Comparison of ENCODE assay signal across 8 cellular contexts in genomic region chr22:31490496-31490925, GRCh38. TPM values are rescaled to one million over a fixed set of nuclear protein-coding genes. Genes with fewer than 3 reads are reported as not detected.
A peak's percentile ranks its signal among the peaks of the same experiment; 100 is the strongest.
DNase-seq lines count a peak whose midpoint lies in the region; ATAC-seq and TF ChIP-seq lines count a peak whose summit lies in the region.

No MANE protein-coding gene starts in this region.

- no peaks in the 10 kb centered on the region for H3K9me3 Mint-ChIP-seq in naive thymus-derived CD8-positive, alpha-beta T cell

- peaks cover 10 to 48% (median 36%) of the 10 kb centered on the region in 4 donors for H3K4me1 Mint-ChIP-seq in naive thymus-derived CD8-positive, alpha-beta T cell

- H3K79me2 ChIP-seq in OCI-LY7 (ENCODE audit: insufficient read depth, low read depth, low read length) (peaks cover 33% of the 10 kb centered on the region), fibroblast of lung (ENCODE audit: control insufficient read depth, insufficient read depth, low read length) (peaks cover 21% of the 10 kb centered on the region)

- TF ChIP-seq CTCF in AG09319 (IDR thresholded peaks at IDR 0.05; ENCODE audit: low read depth, low read length) (peak; percentile 2; the same call in 1 of the 2 replicates), OCI-LY7 (conservative IDR thresholded peaks at IDR 0.05; ENCODE audit: low read length) (no peak), fibroblast of lung (conservative IDR thresholded peaks at IDR 0.05 in 1 of 2, IDR thresholded peaks at IDR 0.05 in 1 of 2; ENCODE audit: low read depth in 1 of 2, low read length in 2 of 2) (peak in 1 of 2 donors; percentile 6)

- peak; percentile 68 for TF ChIP-seq POLR2A in GM18526 (IDR thresholded peaks at IDR 0.05; ENCODE audit: extremely low read depth, insufficient read length)

- no peaks in the 10 kb centered on the region for H3K9me2 ChIP-seq in OCI-LY7 (ENCODE audit: insufficient read depth, low read length)

- peak overlapping the region; percentile 99 for H3K9ac ChIP-seq in fibroblast of lung (ENCODE audit: insufficient read depth, low read length)

- H3K4me3 ChIP-seq in OCI-LY7 (ENCODE audit: low read depth, low read length, poor library complexity, severe bottlenecking) (peak overlapping the region; percentile 79), fibroblast of lung (replicated peaks in 1 of 4; ENCODE audit: control extremely low read depth in 1 of 4, insufficient read depth in 1 of 4, low read depth in 3 of 4, low read length in 4 of 4) (peak overlapping the region; percentile 70 to 95 (median 78))

- H4K20me1 ChIP-seq in OCI-LY7 (ENCODE audit: insufficient read depth, low read length) (peaks cover 7% of the 10 kb centered on the region; the same call in 1 of the 2 replicates), fibroblast of lung (ENCODE audit: control insufficient read depth, extremely low read depth, insufficient read depth, low read length) (no peaks in the 10 kb centered on the region)

- H2AFZ ChIP-seq in OCI-LY7 (ENCODE audit: low read length): peak overlapping the region; percentile 21; the same call in 1 of the 2 replicates
- H2AFZ ChIP-seq in fibroblast of lung (ENCODE audit: low read length): peak overlapping the region; percentile 90

- H3K27ac Mint-ChIP-seq in naive thymus-derived CD8-positive, alpha-beta T cell: peak overlapping the region; percentile 85 to 100 (median 98)

- H3K27ac ChIP-seq in OCI-LY7 (ENCODE audit: low read depth, low read length, poor library complexity, severe bottlenecking): peak overlapping the region; percentile 97
- H3K27ac ChIP-seq in fibroblast of lung (ENCODE audit: insufficient read depth, low read length): peak overlapping the region; percentile 93

- H3K4me1 ChIP-seq in OCI-LY7 (ENCODE audit: insufficient read depth, low read length, poor library complexity, severe bottlenecking): peaks cover 57% of the 10 kb centered on the region
- peaks cover 7% of the 10 kb centered on the region for H3K4me1 ChIP-seq in fibroblast of lung (ENCODE audit: control insufficient read depth, extremely low read depth, insufficient read depth, low read length)

- peak overlapping the region; percentile 90 to 99 (median 94) for H3K4me3 Mint-ChIP-seq in naive thymus-derived CD8-positive, alpha-beta T cell

- peak; percentile 41 for ATAC-seq in HG03064 (IDR thresholded peaks at IDR 0.05; ENCODE audit: low read depth, unreplicated experiment)
- peak; percentile 60 to 72 for ATAC-seq in naive thymus-derived CD8-positive, alpha-beta T cell

- intact Hi-C loops in OCI-LY7 (cut with micrococcal nuclease; ENCODE audit: unreplicated experiment): loop anchor here (1.0 to 10.0 kb wide), 5 partner anchors 140 to 984 kb away; partner anchors contain the start of genes DEPDC5, FBXO7, PATZ1 and PIK3IP1

- H3K36me3 ChIP-seq in OCI-LY7 (ENCODE audit: insufficient read depth, low read length): peaks cover 20% of the 10 kb centered on the region
- peaks cover 4% of the 10 kb centered on the region for H3K36me3 ChIP-seq in fibroblast of lung (ENCODE audit: control insufficient read depth, insufficient read depth, low read length)

- peaks cover 0 to 17% (median 0%) of the 10 kb centered on the region in 3 donors for H3K36me3 Mint-ChIP-seq in naive thymus-derived CD8-positive, alpha-beta T cell

- H3K27me3 ChIP-seq in fibroblast of lung (ENCODE audit: control insufficient read depth, insufficient read depth, low read length): no peaks in the 10 kb centered on the region

- no peaks in the 10 kb centered on the region for H3K27me3 Mint-ChIP-seq in naive thymus-derived CD8-positive, alpha-beta T cell

- POLR2A ChIA-PET in OCI-LY7 (lab: Charles Lee): interaction anchor here (0.8 kb wide), 1 partner anchor 140 kb away, joined by 3 read pairs; no protein-coding TSS in a partner anchor
- POLR2A ChIA-PET in naive thymus-derived CD8-positive, alpha-beta T cell (lab: Charles Lee): interaction anchor here (0.6 to 2.9 kb wide), 7 partner anchors 15 to 198 kb away, joined by 3 to 11 read pairs (median 4); partner anchors contain the start of genes DRG1, PATZ1 and PIK3IP1

- H3K9me3 ChIP-seq in OCI-LY7 (ENCODE audit: low read length) (no peaks in the 10 kb centered on the region), fibroblast of lung (ENCODE audit: control insufficient read depth, insufficient read depth, low read depth, low read length) (no peaks in the 10 kb centered on the region)

- BruUV-seq in OCI-LY7 (replicated peaks; lab: Mats Ljungman, UMichigan): no TSS peak

- DNase-seq in AG09319 (ENCODE audit: extremely low read depth, low read depth): peak; percentile 14
- DNase-seq in OCI-LY7 (ENCODE audit: low spot score): peak; percentile 94
- peak; percentile 64 to 71 for DNase-seq in activated T-cell treated with anti-CD3 and anti-CD28 coated beads, Interleukin-2, amount 50 U/mL, for 48 hours
- DNase-seq in fibroblast of lung (ENCODE audit: low read depth in 2 of 2): peak; percentile 63 to 84
- peak; percentile 19 to 83 (median 57) for DNase-seq in naive thymus-derived CD8-positive, alpha-beta T cell
- DNase-seq in stromal cell of bone marrow (ENCODE audit: low read depth): peak; percentile 23

- CTCF ChIA-PET in OCI-LY7 (lab: Charles Lee; ENCODE audit: unreplicated experiment): no interaction called here

- H3K4me2 ChIP-seq in OCI-LY7 (ENCODE audit: low read length): peak overlapping the region; percentile 95
- H3K4me2 ChIP-seq in fibroblast of lung (ENCODE audit: extremely low read depth, insufficient read depth, low read length): peak overlapping the region; percentile 98

RNA-seq across cellular contexts. Expression of gene EIF4ENIF1, which starts 0.9 kb away (rescaled TPM):
- total RNA-seq in OCI-LY7 (2014; rRNA removed; shearing (Covaris generic)): 12.5 and 18.1 TPM in 2 replicates
- total RNA-seq in OCI-LY7 (2022) (40.3 and 46.0 TPM in 2 replicates), fibroblast of lung (12.6 and 13.9 TPM in 2 replicates)
- polyA plus RNA-seq in fibroblast of lung: 25.2 and 25.7 TPM in 2 replicates
- 14.8 and 15.4 TPM in 2 replicates for polyA plus RNA-seq in fibroblast of lung (2012)
- 23.4 and 26.2 TPM in 2 replicates for polyA minus RNA-seq in fibroblast of lung (ENCODE audit: low replicate concordance)
- 10 to 100 TPM; 29.5 to 36.6 TPM for total RNA-seq in naive thymus-derived CD8-positive, alpha-beta T cell
- 10 to 100 TPM in 1 of 3 donors, 1 to 10 TPM in 2; 6.2 to 13.4 (median 7.7) TPM for polyA plus RNA-seq in naive thymus-derived CD8-positive, alpha-beta T cell

RNA-seq across cellular contexts. Expression of gene SFI1, which starts 5.8 kb away (rescaled TPM):
- total RNA-seq in OCI-LY7 (2014; rRNA removed; shearing (Covaris generic)): 72.6 and 73.3 TPM in 2 replicates
- total RNA-seq in OCI-LY7 (2022) (132 and 145 TPM in 2 replicates), fibroblast of lung (10.0 and 11.4 TPM in 2 replicates)
- 3.6 and 6.2 TPM in 2 replicates for polyA plus RNA-seq in fibroblast of lung
- 4.9 TPM in 2 replicates for polyA plus RNA-seq in fibroblast of lung (2012)
- 14.4 and 20.8 TPM in 2 replicates for polyA minus RNA-seq in fibroblast of lung (ENCODE audit: low replicate concordance)
- 100 to 1,000 TPM; 368 to 371 TPM for total RNA-seq in naive thymus-derived CD8-positive, alpha-beta T cell
- polyA plus RNA-seq in naive thymus-derived CD8-positive, alpha-beta T cell: 10 to 100 TPM; 23.1 to 49.8 (median 36.5) TPM

Comparison
In these comparisons a context has a peak if more than half of its experiments do, and no peak if none do; other contexts are left out.
1. Peak in every context shown above with its lines: DNase-seq, ATAC-seq, H3K4me3 ChIP-seq and H3K27ac ChIP-seq.
2. DNase-seq: peak in every context shown above with its lines; median percentile 94 in OCI-LY7; 74 in fibroblast of lung; 68 in activated T-cell treated with anti-CD3 and anti-CD28 coated beads, Interleukin-2, amount 50 U/mL, for 48 hours; 57 in naive thymus-derived CD8-positive, alpha-beta T cell; 23 in stromal cell of bone marrow; 14 in AG09319.